In the genomic region with DNA sequence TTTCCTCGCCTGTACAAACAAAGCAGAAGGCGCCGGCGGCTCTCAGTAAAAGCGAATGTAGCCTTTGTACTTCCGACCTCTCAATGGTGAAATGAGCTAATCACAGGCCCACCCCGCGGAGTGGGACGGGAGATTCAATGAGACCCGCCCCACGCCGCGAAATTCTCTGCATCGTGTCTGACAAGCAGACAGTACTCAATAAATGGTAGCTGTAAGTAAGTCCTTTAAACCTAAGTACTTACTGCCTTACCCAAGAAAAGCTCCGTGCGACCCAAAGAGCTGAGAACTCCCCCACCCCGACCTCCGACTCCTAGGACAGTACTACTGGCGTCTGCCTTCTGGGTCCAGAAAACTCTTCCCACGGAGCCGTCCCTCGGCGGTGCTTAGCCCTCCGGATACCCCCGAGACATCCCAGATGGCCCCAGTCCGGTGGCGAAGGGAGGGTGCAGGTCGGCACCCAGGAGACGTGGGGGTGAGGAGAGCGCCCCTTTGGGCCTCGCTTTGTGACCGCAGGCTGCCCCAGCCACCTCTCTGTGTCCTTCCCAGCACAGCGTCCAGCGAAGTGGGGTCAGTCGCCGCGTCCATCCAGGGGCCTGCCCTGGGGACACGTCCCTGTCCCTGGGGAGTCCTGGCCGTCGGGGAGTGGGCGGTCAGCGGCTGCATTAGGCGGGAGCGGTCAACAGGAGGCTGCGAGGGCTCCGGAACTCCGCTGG, we compare ENCODE assay signal across 1 cellular context.
TF ChIP-seq lines count a peak whose summit lies in the region.

No MANE protein-coding gene starts in this region.

TF ChIP-seq in WTC11, 78 proteins besides CTCF, POLR2A, EP300 and RAD21 (continued from another document):
- TF ChIP-seq, protein P1, sequence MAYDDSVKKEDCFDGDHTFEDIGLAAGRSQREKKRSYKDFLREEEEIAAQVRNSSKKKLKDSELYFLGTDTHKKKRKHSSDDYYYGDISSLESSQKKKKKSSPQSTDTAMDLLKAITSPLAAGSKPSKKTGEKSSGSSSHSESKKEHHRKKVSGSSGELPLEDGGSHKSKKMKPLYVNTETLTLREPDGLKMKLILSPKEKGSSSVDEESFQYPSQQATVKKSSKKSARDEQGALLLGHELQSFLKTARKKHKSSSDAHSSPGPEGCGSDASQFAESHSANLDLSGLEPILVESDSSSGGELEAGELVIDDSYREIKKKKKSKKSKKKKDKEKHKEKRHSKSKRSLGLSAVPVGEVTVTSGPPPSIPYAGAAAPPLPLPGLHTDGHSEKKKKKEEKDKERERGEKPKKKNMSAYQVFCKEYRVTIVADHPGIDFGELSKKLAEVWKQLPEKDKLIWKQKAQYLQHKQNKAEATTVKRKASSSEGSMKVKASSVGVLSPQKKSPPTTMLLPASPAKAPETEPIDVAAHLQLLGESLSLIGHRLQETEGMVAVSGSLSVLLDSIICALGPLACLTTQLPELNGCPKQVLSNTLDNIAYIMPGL (CRISPR knock-in tag; IDR thresholded peaks at IDR 0.05), result no peak
- TF ChIP-seq, protein P2, sequence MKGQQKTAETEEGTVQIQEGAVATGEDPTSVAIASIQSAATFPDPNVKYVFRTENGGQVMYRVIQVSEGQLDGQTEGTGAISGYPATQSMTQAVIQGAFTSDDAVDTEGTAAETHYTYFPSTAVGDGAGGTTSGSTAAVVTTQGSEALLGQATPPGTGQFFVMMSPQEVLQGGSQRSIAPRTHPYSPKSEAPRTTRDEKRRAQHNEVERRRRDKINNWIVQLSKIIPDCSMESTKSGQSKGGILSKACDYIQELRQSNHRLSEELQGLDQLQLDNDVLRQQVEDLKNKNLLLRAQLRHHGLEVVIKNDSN (CRISPR knock-in tag; IDR thresholded peaks at IDR 0.05), result no peak
